Comparison of ENCODE assay signal across 8 cellular contexts in genomic region chr21:35048706-35049617, GRCh38. TPM values are rescaled to one million over a fixed set of nuclear protein-coding genes. Genes with fewer than 3 reads are reported as not detected.
DNase-seq lines count a peak whose midpoint lies in the region; ATAC-seq, FAIRE-seq and TF ChIP-seq lines count a peak whose summit lies in the region.

Gene RUNX1, minus strand, starts transcription at chr21:35049302.

- TF ChIP-seq CTCF in OCI-LY7 (conservative IDR thresholded peaks at IDR 0.05; ENCODE audit: low read length), result no peak; the same call in 1 of the 2 replicates
- TF ChIP-seq CTCF in fibroblast of pulmonary artery (IDR thresholded peaks at IDR 0.05; ENCODE audit: low read length, missing control alignments), result no peak
- no peak for TF ChIP-seq CTCF in sigmoid colon (IDR thresholded peaks at IDR 0.05)

- CTCF ChIA-PET in OCI-LY7 (lab: Charles Lee; ENCODE audit: unreplicated experiment), result interaction anchor here (0.5 to 2.1 kb wide), 2 partner anchors 159 to 1554 kb away, joined by 6 to 7 read pairs; no protein-coding TSS in a partner anchor

- H3K4me1 ChIP-seq in OCI-LY7 (ENCODE audit: insufficient read depth, low read length, poor library complexity, severe bottlenecking), result peaks cover 57% of the 10 kb centered on the region
- H3K4me1 ChIP-seq in sigmoid colon, result peaks cover 0 to 68% (median 60%) of the 10 kb centered on the region in 4 donors

- BruUV-seq in OCI-LY7 (replicated peaks; lab: Mats Ljungman, UMichigan), result TSS peak; percentile 84

- 41 to 82% methylated on average over 14 of the region's 14 CpGs for WGBS in sigmoid colon, 2 donors

- H3K36me3 ChIP-seq in OCI-LY7 (ENCODE audit: insufficient read depth, low read length) (peaks cover 29% of the 10 kb centered on the region), sigmoid colon (no peaks in the 10 kb centered on the region)

- H3K4me2 ChIP-seq in OCI-LY7 (ENCODE audit: low read length), result peak within 1 kb of the TSS; percentile 99

- H3K27me3 ChIP-seq in sigmoid colon, result no peaks in the 10 kb centered on the region

- intact Hi-C loops in OCI-LY7 (cut with micrococcal nuclease; ENCODE audit: unreplicated experiment) (loop anchor here (1.0 to 10.0 kb wide), 4 partner anchors 22 to 886 kb away; no protein-coding TSS in a partner anchor), sigmoid colon (cut with DNase I) (loop anchor here (10.0 kb wide), 1 partner anchor 886 kb away; no protein-coding TSS in a partner anchor)

- POLR2A ChIA-PET in OCI-LY7 (lab: Charles Lee), result interaction anchor here (0.5 to 2.3 kb wide), 8 partner anchors 8 to 1917 kb away, joined by 3 to 13 read pairs (median 4); no protein-coding TSS in a partner anchor

- TF ChIP-seq EP300 in sigmoid colon (IDR thresholded peaks at IDR 0.05), result no peak

- peak; percentile 94 for FAIRE-seq in GM18507 (lab: Jason Lieb, UNC)

- ATAC-seq in HG02884 (IDR thresholded peaks at IDR 0.05; ENCODE audit: unreplicated experiment), result peak; percentile 46

- peaks cover 58% of the 10 kb centered on the region for H3K79me2 ChIP-seq in OCI-LY7 (ENCODE audit: insufficient read depth, low read depth, low read length)

- peak within 1 kb of the TSS; percentile 91 for H2AFZ ChIP-seq in OCI-LY7 (ENCODE audit: low read length)

- H3K4me3 ChIP-seq in OCI-LY7 (ENCODE audit: low read depth, low read length, poor library complexity, severe bottlenecking) (peak within 1 kb of the TSS; percentile 73), fibroblast of pulmonary artery (replicated peaks; ENCODE audit: low read depth, low read length) (peak within 1 kb of the TSS; percentile 43), sigmoid colon (peak within 1 kb of the TSS in 3 of 4 donors; percentile 5 to 29 (median 17))

- H3K9me2 ChIP-seq in OCI-LY7 (ENCODE audit: insufficient read depth, low read length), result no peaks in the 10 kb centered on the region

- H3K9me3 ChIP-seq in OCI-LY7 (ENCODE audit: low read length) (0 out of 2 replicates have a peak, but pooled peaks cover 6% of the 10 kb centered on the region), sigmoid colon (no peaks in the 10 kb centered on the region)

- H3K27ac ChIP-seq in OCI-LY7 (ENCODE audit: low read depth, low read length, poor library complexity, severe bottlenecking) (peak within 1 kb of the TSS; percentile 87), sigmoid colon (peak within 1 kb of the TSS in 3 of 4 donors; percentile 69 to 80 (median 79))

- 0 out of 2 replicates have a peak, but pooled peaks cover 8% of the 10 kb centered on the region for H4K20me1 ChIP-seq in OCI-LY7 (ENCODE audit: insufficient read depth, low read length)

- TF ChIP-seq POLR2A in sigmoid colon (IDR thresholded peaks at IDR 0.05), result no peak

- DNase-seq in GM18507 (ENCODE audit: extremely low spot score, insufficient read length, low read depth) (peak; percentile 44), OCI-LY7 (ENCODE audit: low spot score) (peak; percentile 90), fibroblast of pulmonary artery (ENCODE audit: low read depth) (peak; percentile 53), sigmoid colon (no peak), retina (no peak), NCI-H524 (lab: John Stamatoyannopoulos, UW) (no peak)
- peak; percentile 74 for DNase-seq in activated T-cell treated with anti-CD3 and anti-CD28 coated beads, Interleukin-2, amount 50 U/mL, for 1 hour

RNA-seq across cellular contexts. Expression of gene RUNX1, which starts in this region (rescaled TPM):
- total RNA-seq in OCI-LY7 (2014; rRNA removed; shearing (Covaris generic)), result 22.3 and 30.5 TPM in 2 replicates
- 40.8 and 44.6 TPM in 2 replicates for total RNA-seq in OCI-LY7 (2022)
- 10 to 100 TPM in 1 of 4 donors, 1 to 10 TPM in 3; 5.7 to 23.3 (median 8.4) TPM for total RNA-seq in sigmoid colon
- 10 to 100 TPM in 1 of 3 donors, 1 to 10 TPM in 2; 2.8 to 11.9 (median 4.2) TPM for polyA plus RNA-seq in sigmoid colon

Comparison
In these comparisons a context has a peak if more than half of its experiments do, and no peak if none do; other contexts are left out.
1. DNase-seq: peak in GM18507 (single experiment), OCI-LY7 (single experiment), activated T-cell treated with anti-CD3 and anti-CD28 coated beads, Interleukin-2, amount 50 U/mL, for 1 hour (single experiment) and fibroblast of pulmonary artery (single experiment); none in sigmoid colon (single experiment), retina (single experiment) and NCI-H524 (0 of 2).
2. H3K4me3 ChIP-seq: peak in every context shown above with its lines; median percentile 73 in OCI-LY7; 43 in fibroblast of pulmonary artery; 17 in sigmoid colon.